12 cellular contexts compared by ENCODE assay signal in the genomic region with DNA sequence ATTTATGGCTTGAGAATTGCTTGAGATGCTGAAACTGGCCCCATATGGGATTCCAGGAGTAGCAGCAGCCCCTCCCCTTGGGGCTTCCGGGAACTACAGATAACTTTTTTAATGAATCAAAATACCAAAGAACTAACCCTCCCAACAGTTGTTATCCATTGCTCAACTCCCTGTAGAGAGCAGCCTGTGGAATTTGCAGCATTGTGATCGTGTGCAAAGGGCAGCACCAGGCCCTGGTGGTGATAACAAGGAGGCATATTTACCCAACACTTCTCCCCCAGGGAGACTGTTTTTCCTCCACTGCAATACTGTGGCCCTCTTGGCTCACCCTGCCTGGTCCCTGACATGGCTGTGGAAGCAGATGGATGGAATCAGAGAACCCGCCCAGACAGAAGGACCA.
DNase-seq lines count a peak whose midpoint lies in the region; ATAC-seq, FAIRE-seq and TF ChIP-seq lines count a peak whose summit lies in the region.
"Had no signal": no experiment of that assay in that cellular context is flagged by ENCODE, and none has a peak within 500 bp of the region (broad histone marks: within the 10 kb centered on the region; RNA-seq: fewer than 3 reads in every experiment).

No MANE protein-coding gene starts in this region.

- no peak for FAIRE-seq in HepG2 (lab: Jason Lieb, UNC)

- H3K36me3 ChIP-seq in fibroblast of lung (ENCODE audit: control insufficient read depth, insufficient read depth, low read length) (no peaks in the 10 kb centered on the region), HepG2 (replicated peaks in 1 of 2; ENCODE audit: control insufficient read depth in 1 of 2, insufficient read depth in 2 of 2, low read length in 2 of 2) (no peaks in the 10 kb centered on the region), gastrocnemius medialis (no peaks in the 10 kb centered on the region)
- H3K36me3 ChIP-seq: brain microvascular endothelial cell had no signal

- H4K20me1 ChIP-seq in fibroblast of lung (ENCODE audit: control insufficient read depth, extremely low read depth, insufficient read depth, low read length): no peaks in the 10 kb centered on the region
- H4K20me1 ChIP-seq in HepG2 (ENCODE audit: insufficient read depth, low read length): no peaks in the 10 kb centered on the region

- ATAC-seq in HepG2: peak; percentile 61; the same call in 2 of the 3 replicates
- ATAC-seq in gastrocnemius medialis: peak; percentile 41 to 50
- no peak for ATAC-seq in GM18870 (IDR thresholded peaks at IDR 0.05; ENCODE audit: unreplicated experiment)

- no peak overlapping the region for H3K4me2 ChIP-seq in fibroblast of lung (ENCODE audit: extremely low read depth, insufficient read depth, low read length)
- H3K4me2 ChIP-seq in HepG2 (ENCODE audit: low read depth, low read length): no peak overlapping the region

- H3K9ac ChIP-seq in fibroblast of lung (ENCODE audit: insufficient read depth, low read length): no peak overlapping the region
- H3K9ac ChIP-seq in HepG2 (ENCODE audit: insufficient read depth, low read depth, low read length): no peak overlapping the region

- H3K79me2 ChIP-seq in fibroblast of lung (ENCODE audit: control insufficient read depth, insufficient read depth, low read length) (no peaks in the 10 kb centered on the region), HepG2 (ENCODE audit: insufficient read depth, low read length) (no peaks in the 10 kb centered on the region)

- in situ Hi-C loops in HepG2 (cut with HindIII; ENCODE audit: extremely low pct_ligation_motif_present, low pct_unique_long_range_greater_than_20kb) (no loop called here), gastrocnemius medialis (cut with MboI; ENCODE audit: low sequenced_read_pairs in 4 of 4) (no loop called here)

- CTCF ChIA-PET in HepG2 (lab: Yijun Ruan, JAX; ENCODE audit: low intra/inter-chr PET ratio, low total read pairs): no interaction called here

- TF ChIP-seq CTCF in fibroblast of lung (conservative IDR thresholded peaks at IDR 0.05 in 1 of 2, IDR thresholded peaks at IDR 0.05 in 1 of 2; ENCODE audit: low read depth in 1 of 2, low read length in 2 of 2) (no peak), HepG2 (CRISPR knock-in tag; IDR thresholded peaks at IDR 0.05) (no peak), gastrocnemius medialis (IDR thresholded peaks at IDR 0.05 in 4 of 5, conservative IDR thresholded peaks at IDR 0.05 in 1 of 5) (no peak)

- POLR2A ChIA-PET in HepG2 (lab: Yijun Ruan, JAX): no interaction called here

- H2AFZ ChIP-seq in fibroblast of lung (ENCODE audit: low read length) (no peak overlapping the region), HepG2 (ENCODE audit: low read length) (no peak overlapping the region)

- BruUV-seq in HepG2 (replicated peaks; lab: Mats Ljungman, UMichigan): no TSS peak

- H3K27me3 ChIP-seq in fibroblast of lung (ENCODE audit: control insufficient read depth, insufficient read depth, low read length): no peaks in the 10 kb centered on the region
- no peaks in the 10 kb centered on the region; a peak in 1 of 5 replicates for H3K27me3 ChIP-seq in HepG2 (ENCODE audit: control insufficient read depth in 1 of 2, insufficient read depth in 2 of 2, low read length in 2 of 2)
- peaks cover 0 to 3% (median 0%) of the 10 kb centered on the region in 3 donors for H3K27me3 ChIP-seq in gastrocnemius medialis
- H3K27me3 ChIP-seq: brain microvascular endothelial cell had no signal

- TF ChIP-seq EP300 in HepG2 (IDR thresholded peaks at IDR 0.05; ENCODE audit: low read depth in 2 of 2, low read length in 2 of 2): no peak
- TF ChIP-seq EP300 in HepG2 (CRISPR knock-in tag; IDR thresholded peaks at IDR 0.05; ENCODE audit: borderline replicate concordance): no peak

- H3K9me3 ChIP-seq in fibroblast of lung (ENCODE audit: control insufficient read depth, insufficient read depth, low read depth, low read length) (no peaks in the 10 kb centered on the region), HepG2 (ENCODE audit: low read length) (no peaks in the 10 kb centered on the region), gastrocnemius medialis (no peaks in the 10 kb centered on the region)

- DNase-seq in GM04504 (ENCODE audit: low read depth): peak; percentile 12
- DNase-seq in fibroblast of lung (ENCODE audit: low read depth in 2 of 2): peak; percentile 50 to 52
- peak; percentile 15 for DNase-seq in HepG2 (ENCODE audit: low spot score)
- DNase-seq in gastrocnemius medialis: peak in 1 of 2 donors; percentile 17
- DNase-seq in NCI-H774 (lab: John Stamatoyannopoulos, UW): no peak
- DNase-seq in OCI-M2 (lab: John Stamatoyannopoulos, UW; ENCODE audit: unreplicated experiment): no peak
- no peak for DNase-seq in NK-92 (lab: John Stamatoyannopoulos, UW; ENCODE audit: unreplicated experiment)
- DNase-seq: brain microvascular endothelial cell, KG1, NCI-H1694 had no signal

- 43% methylated on average over 2 of the region's 3 CpGs for WGBS in HepG2 (ENCODE audit: low lambda C conversion rate)

- H3K27ac ChIP-seq in fibroblast of lung (ENCODE audit: insufficient read depth, low read length) (no peak overlapping the region), HepG2 (ENCODE audit: extremely low read length, insufficient read depth, low read length) (no peak overlapping the region), gastrocnemius medialis (no peak overlapping the region)
- H3K27ac ChIP-seq: brain microvascular endothelial cell, SK-N-MC had no signal

- H3K4me1 ChIP-seq in fibroblast of lung (ENCODE audit: control insufficient read depth, extremely low read depth, insufficient read depth, low read length) (no peaks in the 10 kb centered on the region), HepG2 (ENCODE audit: insufficient read depth, low read length) (no peaks in the 10 kb centered on the region), gastrocnemius medialis (no peaks in the 10 kb centered on the region)

- H3K4me3 ChIP-seq in fibroblast of lung (replicated peaks in 1 of 4; ENCODE audit: control extremely low read depth in 1 of 4, insufficient read depth in 1 of 4, low read depth in 3 of 4, low read length in 4 of 4) (no peak overlapping the region), HepG2 (replicated peaks in 1 of 3; ENCODE audit: insufficient read depth in 1 of 3, low read depth in 2 of 3, low read length in 3 of 3) (no peak overlapping the region), gastrocnemius medialis (no peak overlapping the region)
- H3K4me3 ChIP-seq: SK-N-MC had no signal

- intact Hi-C loops in HepG2 (cut with micrococcal nuclease; ENCODE audit: unreplicated experiment) (no loop called here), gastrocnemius medialis (cut with DNase I; ENCODE audit: low total_unique reads) (no loop called here)

- TF ChIP-seq POLR2A in HepG2 (IDR thresholded peaks at IDR 0.05; ENCODE audit: insufficient read depth in 1 of 2, low read depth in 2 of 2, low read length in 2 of 2) (no peak), gastrocnemius medialis (IDR thresholded peaks at IDR 0.05) (no peak)

- no peak for TF ChIP-seq RAD21 in HepG2 (CRISPR knock-in tag; IDR thresholded peaks at IDR 0.05)

TF ChIP-seq in HepG2, 621 proteins besides CTCF, POLR2A, EP300 and RAD21:
- TF ChIP-seq CEBPB (IDR thresholded peaks at IDR 0.05; ENCODE audit: borderline replicate concordance, low read depth, low read length): peak; percentile 2; the same call in 1 of the 2 replicates
- TF ChIP-seq, protein P1, sequence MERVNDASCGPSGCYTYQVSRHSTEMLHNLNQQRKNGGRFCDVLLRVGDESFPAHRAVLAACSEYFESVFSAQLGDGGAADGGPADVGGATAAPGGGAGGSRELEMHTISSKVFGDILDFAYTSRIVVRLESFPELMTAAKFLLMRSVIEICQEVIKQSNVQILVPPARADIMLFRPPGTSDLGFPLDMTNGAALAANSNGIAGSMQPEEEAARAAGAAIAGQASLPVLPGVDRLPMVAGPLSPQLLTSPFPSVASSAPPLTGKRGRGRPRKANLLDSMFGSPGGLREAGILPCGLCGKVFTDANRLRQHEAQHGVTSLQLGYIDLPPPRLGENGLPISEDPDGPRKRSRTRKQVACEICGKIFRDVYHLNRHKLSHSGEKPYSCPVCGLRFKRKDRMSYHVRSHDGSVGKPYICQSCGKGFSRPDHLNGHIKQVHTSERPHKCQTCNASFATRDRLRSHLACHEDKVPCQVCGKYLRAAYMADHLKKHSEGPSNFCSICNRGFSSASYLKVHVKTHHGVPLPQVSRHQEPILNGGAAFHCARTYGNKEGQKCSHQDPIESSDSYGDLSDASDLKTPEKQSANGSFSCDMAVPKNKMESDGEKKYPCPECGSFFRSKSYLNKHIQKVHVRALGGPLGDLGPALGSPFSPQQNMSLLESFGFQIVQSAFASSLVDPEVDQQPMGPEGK (CRISPR knock-in tag; IDR thresholded peaks at IDR 0.05): peak; percentile 33; the same call in 1 of the 2 replicates
- no peak for TF ChIP-seq ZFX (CRISPR knock-in tag; IDR thresholded peaks at IDR 0.05; ENCODE audit: low read depth)

Comparison
In these comparisons a context has a peak if more than half of its experiments do, and no peak if none do; other contexts are left out.
1. DNase-seq: peak in GM04504 (single experiment), fibroblast of lung (2 of 2) and HepG2 (single experiment); none in NCI-H774 (single experiment), OCI-M2 (single experiment) and NK-92 (single experiment).